8 cellular contexts compared by ENCODE assay signal in genomic region chr7:131011437-131011752, GRCh38.
DNase-seq lines count a peak whose midpoint lies in the region; ATAC-seq and TF ChIP-seq lines count a peak whose summit lies in the region.

No MANE protein-coding gene starts in this region.

- peaks cover 98% of the 10 kb centered on the region for H3K4me1 ChIP-seq in left ventricle myocardium inferior

- peak; percentile 62 for DNase-seq in activated CD4-positive, alpha-beta T cell treated with anti-CD3 and anti-CD28 coated beads for 36 hours
- DNase-seq in activated CD4-positive, alpha-beta T cell treated with anti-CD3 and anti-CD28 coated beads for 1 hour = no peak
- DNase-seq in activated B cell treated with CpG ODN at 0.5 μM for 24 hours (no peak), left ventricle myocardium inferior (no peak), type B pancreatic cell (ENCODE audit: extremely low spot score, unreplicated experiment) (no peak), progenitor cell of endocrine pancreas (ENCODE audit: low spot score, unreplicated experiment) (no peak)
- DNase-seq in stimulated activated naive CD8-positive, alpha-beta T cell treated with anti-CD3 and anti-CD28 coated beads, Interleukin-15, amount 100 ng/mL, for 72 hours = no peak

- H3K4me1 Mint-ChIP-seq in activated CD4-positive, alpha-beta T cell treated with anti-CD3 and anti-CD28 coated beads for 36 hours = peaks cover 96% of the 10 kb centered on the region
- H3K4me1 Mint-ChIP-seq in activated B cell treated with CpG ODN at 0.5 μM for 24 hours = peaks cover 90% of the 10 kb centered on the region
- peaks cover 97% of the 10 kb centered on the region for H3K4me1 Mint-ChIP-seq in stimulated activated naive CD8-positive, alpha-beta T cell treated with anti-CD3 and anti-CD28 coated beads, Interleukin-15, amount 100 ng/mL, for 72 hours
- peaks cover 24% of the 10 kb centered on the region for H3K4me1 Mint-ChIP-seq in type B pancreatic cell (ENCODE audit: unreplicated experiment)
- H3K4me1 Mint-ChIP-seq in progenitor cell of endocrine pancreas (ENCODE audit: low read depth) = peaks cover 3% of the 10 kb centered on the region

- H3K27ac ChIP-seq in left ventricle myocardium inferior (replicated peaks) = peak overlapping the region; percentile 79

- H3K36me3 ChIP-seq in left ventricle myocardium inferior = no peaks in the 10 kb centered on the region

- H3K4me3 Mint-ChIP-seq in activated CD4-positive, alpha-beta T cell treated with anti-CD3 and anti-CD28 coated beads for 36 hours = peak overlapping the region; percentile 56
- H3K4me3 Mint-ChIP-seq in activated B cell treated with CpG ODN at 0.5 μM for 24 hours (peak overlapping the region; percentile 24), type B pancreatic cell (no peak overlapping the region), progenitor cell of endocrine pancreas (ENCODE audit: low read depth) (no peak overlapping the region)
- peak overlapping the region; percentile 65 to 79 for H3K4me3 Mint-ChIP-seq in stimulated activated naive CD8-positive, alpha-beta T cell treated with anti-CD3 and anti-CD28 coated beads, Interleukin-15, amount 100 ng/mL, for 72 hours

- H3K27me3 ChIP-seq in left ventricle myocardium inferior (ENCODE audit: low read depth) = no peaks in the 10 kb centered on the region

- POLR2A ChIA-PET in activated CD4-positive, alpha-beta T cell treated with anti-CD3 and anti-CD28 coated beads for 36 hours (lab: Charles Lee) = interaction anchor here (0.7 to 2.2 kb wide), 5 partner anchors 51 to 98 kb away, joined by 3 to 15 read pairs (median 3); no protein-coding TSS in a partner anchor
- POLR2A ChIA-PET in activated B cell treated with CpG ODN at 0.5 μM for 24 hours (lab: Charles Lee) = interaction anchor here (0.9 to 1.9 kb wide), 5 partner anchors 8 to 50 kb away, joined by 4 to 9 read pairs (median 5); no protein-coding TSS in a partner anchor

- CTCF ChIA-PET in activated CD4-positive, alpha-beta T cell treated with anti-CD3 and anti-CD28 coated beads for 36 hours (lab: Charles Lee) = interaction anchor here (0.9 to 1.4 kb wide), 5 partner anchors 15 to 114 kb away, joined by 3 to 6 read pairs (median 3); no protein-coding TSS in a partner anchor
- CTCF ChIA-PET in activated B cell treated with CpG ODN at 0.5 μM for 24 hours (lab: Charles Lee) = interaction anchor here (1.2 to 1.5 kb wide), 2 partner anchors 36 to 114 kb away, joined by 6 to 8 read pairs; no protein-coding TSS in a partner anchor

- H3K9me3 Mint-ChIP-seq in activated CD4-positive, alpha-beta T cell treated with anti-CD3 and anti-CD28 coated beads for 36 hours (ENCODE audit: low read depth) = no peaks in the 10 kb centered on the region
- H3K9me3 Mint-ChIP-seq in activated B cell treated with CpG ODN at 0.5 μM for 24 hours (no peaks in the 10 kb centered on the region), type B pancreatic cell (no peaks in the 10 kb centered on the region), progenitor cell of endocrine pancreas (ENCODE audit: low read depth) (no peaks in the 10 kb centered on the region)
- H3K9me3 Mint-ChIP-seq in stimulated activated naive CD8-positive, alpha-beta T cell treated with anti-CD3 and anti-CD28 coated beads, Interleukin-15, amount 100 ng/mL, for 72 hours = no peaks in the 10 kb centered on the region

- H3K4me3 ChIP-seq in left ventricle myocardium inferior = no peak overlapping the region

- no peak for TF ChIP-seq CTCF in activated B cell treated with CpG ODN at 0.5 μM for 24 hours (IDR thresholded peaks at IDR 0.05)
- TF ChIP-seq CTCF in left ventricle myocardium inferior (IDR thresholded peaks at IDR 0.05; ENCODE audit: borderline replicate concordance) = no peak
- no peak for TF ChIP-seq CTCF in type B pancreatic cell (conservative IDR thresholded peaks at IDR 0.05)
- TF ChIP-seq CTCF in progenitor cell of endocrine pancreas (IDR thresholded peaks at IDR 0.05; ENCODE audit: unreplicated experiment) = no peak

- intact Hi-C loops in activated CD4-positive, alpha-beta T cell treated with anti-CD3 and anti-CD28 coated beads for 36 hours (cut with DNase I, micrococcal nuclease) = loop anchor here (1.0 to 5.0 kb wide), 10 partner anchors 15 to 1481 kb away; no protein-coding TSS in a partner anchor
- intact Hi-C loops in activated B cell treated with CpG ODN at 0.5 μM for 24 hours (cut with micrococcal nuclease) = loop anchor here (1.0 to 2.0 kb wide), 2 partner anchors 10 to 15 kb away; no protein-coding TSS in a partner anchor
- intact Hi-C loops in left ventricle myocardium inferior (cut with micrococcal nuclease) = no loop called here

- no peaks in the 10 kb centered on the region for H3K27me3 Mint-ChIP-seq in activated CD4-positive, alpha-beta T cell treated with anti-CD3 and anti-CD28 coated beads for 36 hours
- no peaks in the 10 kb centered on the region for H3K27me3 Mint-ChIP-seq in activated B cell treated with CpG ODN at 0.5 μM for 24 hours
- no peaks in the 10 kb centered on the region for H3K27me3 Mint-ChIP-seq in stimulated activated naive CD8-positive, alpha-beta T cell treated with anti-CD3 and anti-CD28 coated beads, Interleukin-15, amount 100 ng/mL, for 72 hours
- peaks cover 18% of the 10 kb centered on the region for H3K27me3 Mint-ChIP-seq in type B pancreatic cell
- H3K27me3 Mint-ChIP-seq in progenitor cell of endocrine pancreas = no peaks in the 10 kb centered on the region

- peaks cover 11% of the 10 kb centered on the region for H3K36me3 Mint-ChIP-seq in activated CD4-positive, alpha-beta T cell treated with anti-CD3 and anti-CD28 coated beads for 36 hours (ENCODE audit: low read depth)
- H3K36me3 Mint-ChIP-seq in activated B cell treated with CpG ODN at 0.5 μM for 24 hours (ENCODE audit: low read depth) = peaks cover 23% of the 10 kb centered on the region
- H3K36me3 Mint-ChIP-seq in type B pancreatic cell = no peaks in the 10 kb centered on the region
- no peaks in the 10 kb centered on the region for H3K36me3 Mint-ChIP-seq in progenitor cell of endocrine pancreas (ENCODE audit: insufficient read depth)

- H3K27ac Mint-ChIP-seq in activated CD4-positive, alpha-beta T cell treated with anti-CD3 and anti-CD28 coated beads for 36 hours = peak overlapping the region; percentile 96
- H3K27ac Mint-ChIP-seq in activated B cell treated with CpG ODN at 0.5 μM for 24 hours (peak overlapping the region; percentile 89), type B pancreatic cell (no peak overlapping the region), progenitor cell of endocrine pancreas (no peak overlapping the region)
- peak overlapping the region; percentile 95 to 98 for H3K27ac Mint-ChIP-seq in stimulated activated naive CD8-positive, alpha-beta T cell treated with anti-CD3 and anti-CD28 coated beads, Interleukin-15, amount 100 ng/mL, for 72 hours

- H3K9me3 ChIP-seq in left ventricle myocardium inferior (replicated peaks) = no peaks in the 10 kb centered on the region

- ATAC-seq in activated CD4-positive, alpha-beta T cell treated with anti-CD3 and anti-CD28 coated beads for 36 hours = peak; percentile 20
- no peak for ATAC-seq in activated B cell treated with CpG ODN at 0.5 μM for 24 hours (ENCODE audit: low read depth)
- ATAC-seq in stimulated activated naive CD8-positive, alpha-beta T cell treated with anti-CD3 and anti-CD28 coated beads, Interleukin-15, amount 100 ng/mL, for 72 hours = peak; percentile 5
- no peak for ATAC-seq in HG02884 (IDR thresholded peaks at IDR 0.05; ENCODE audit: unreplicated experiment)

Comparison
In these comparisons a context has a peak if more than half of its experiments do, and no peak if none do; other contexts are left out.
1. ATAC-seq: peak in activated CD4-positive, alpha-beta T cell treated with anti-CD3 and anti-CD28 coated beads for 36 hours (single experiment) and stimulated activated naive CD8-positive, alpha-beta T cell treated with anti-CD3 and anti-CD28 coated beads, Interleukin-15, amount 100 ng/mL, for 72 hours (single experiment); none in activated B cell treated with CpG ODN at 0.5 μM for 24 hours (single experiment) and HG02884 (single experiment).
2. H3K27ac Mint-ChIP-seq: peak in activated CD4-positive, alpha-beta T cell treated with anti-CD3 and anti-CD28 coated beads for 36 hours (single experiment), activated B cell treated with CpG ODN at 0.5 μM for 24 hours (single experiment) and stimulated activated naive CD8-positive, alpha-beta T cell treated with anti-CD3 and anti-CD28 coated beads, Interleukin-15, amount 100 ng/mL, for 72 hours (2 of 2); none in type B pancreatic cell (single experiment) and progenitor cell of endocrine pancreas (single experiment).
3. H3K4me3 Mint-ChIP-seq: peak in activated CD4-positive, alpha-beta T cell treated with anti-CD3 and anti-CD28 coated beads for 36 hours (single experiment), activated B cell treated with CpG ODN at 0.5 μM for 24 hours (single experiment) and stimulated activated naive CD8-positive, alpha-beta T cell treated with anti-CD3 and anti-CD28 coated beads, Interleukin-15, amount 100 ng/mL, for 72 hours (2 of 2); none in type B pancreatic cell (single experiment) and progenitor cell of endocrine pancreas (single experiment).